ENCODE assay signal across 1 cellular context in the genomic region with DNA sequence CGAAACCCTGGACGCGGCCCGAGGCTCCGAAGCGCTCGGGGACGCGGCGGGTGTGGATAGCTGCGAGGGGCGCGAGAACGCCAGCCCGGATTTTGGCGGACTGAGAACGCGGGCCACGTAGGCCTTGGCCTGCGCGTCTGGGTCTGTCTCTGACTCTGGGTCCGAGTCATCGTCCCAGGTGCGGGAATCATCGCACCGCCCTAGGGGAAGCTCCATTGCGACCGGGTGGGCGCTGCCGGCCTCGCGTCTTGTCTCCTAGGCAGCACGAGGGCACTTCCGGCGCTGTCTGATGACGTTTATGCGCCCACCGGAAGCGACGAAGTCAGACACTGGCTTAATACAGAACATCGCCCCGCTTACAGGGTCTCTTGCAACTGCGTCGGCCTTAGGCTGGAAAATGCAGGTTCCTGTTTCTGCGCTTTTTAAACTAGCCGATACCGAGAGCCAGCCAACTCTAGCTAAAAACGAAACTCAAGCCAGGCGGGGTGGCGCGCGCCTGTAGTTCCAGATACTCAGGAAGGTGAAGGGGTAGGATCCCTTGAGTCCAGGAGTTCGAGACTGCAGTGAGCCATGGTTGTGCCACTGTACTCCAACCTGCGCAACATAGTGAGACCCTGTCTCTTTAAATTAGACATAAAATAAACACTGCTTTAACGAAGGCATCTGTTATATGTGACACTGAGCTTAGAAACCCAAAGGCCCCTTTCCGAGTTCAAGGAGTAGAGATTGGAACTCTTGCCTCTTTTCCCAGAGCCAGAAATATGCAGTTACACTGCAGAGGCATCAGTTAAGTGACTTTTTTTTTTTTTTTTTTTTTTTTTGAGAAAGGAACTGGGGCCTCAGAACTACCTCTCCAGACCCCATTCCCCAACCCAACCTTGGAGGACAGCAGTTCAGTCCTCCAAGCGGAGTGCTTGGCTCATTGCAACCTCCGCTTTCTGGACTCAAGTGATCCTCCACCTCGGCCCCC.
A peak's percentile ranks its signal among the peaks of the same experiment; 100 is the strongest.
TF ChIP-seq lines count a peak whose summit lies in the region.

A gene (minus strand): TSS at position 266 of the 970 bp plus-strand sequence. CDS start 50 bp downstream, at position 216.

TF ChIP-seq in GM12878, 131 proteins besides CTCF, POLR2A, EP300 and RAD21 (continued from another document and continues in another):
- TF ChIP-seq, protein P1, sequence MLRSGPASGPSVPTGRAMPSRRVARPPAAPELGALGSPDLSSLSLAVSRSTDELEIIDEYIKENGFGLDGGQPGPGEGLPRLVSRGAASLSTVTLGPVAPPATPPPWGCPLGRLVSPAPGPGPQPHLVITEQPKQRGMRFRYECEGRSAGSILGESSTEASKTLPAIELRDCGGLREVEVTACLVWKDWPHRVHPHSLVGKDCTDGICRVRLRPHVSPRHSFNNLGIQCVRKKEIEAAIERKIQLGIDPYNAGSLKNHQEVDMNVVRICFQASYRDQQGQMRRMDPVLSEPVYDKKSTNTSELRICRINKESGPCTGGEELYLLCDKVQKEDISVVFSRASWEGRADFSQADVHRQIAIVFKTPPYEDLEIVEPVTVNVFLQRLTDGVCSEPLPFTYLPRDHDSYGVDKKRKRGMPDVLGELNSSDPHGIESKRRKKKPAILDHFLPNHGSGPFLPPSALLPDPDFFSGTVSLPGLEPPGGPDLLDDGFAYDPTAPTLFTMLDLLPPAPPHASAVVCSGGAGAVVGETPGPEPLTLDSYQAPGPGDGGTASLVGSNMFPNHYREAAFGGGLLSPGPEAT (IDR thresholded peaks at IDR 0.05; ENCODE audit: low read depth) = peak; percentile 95
- TF ChIP-seq, protein P2, sequence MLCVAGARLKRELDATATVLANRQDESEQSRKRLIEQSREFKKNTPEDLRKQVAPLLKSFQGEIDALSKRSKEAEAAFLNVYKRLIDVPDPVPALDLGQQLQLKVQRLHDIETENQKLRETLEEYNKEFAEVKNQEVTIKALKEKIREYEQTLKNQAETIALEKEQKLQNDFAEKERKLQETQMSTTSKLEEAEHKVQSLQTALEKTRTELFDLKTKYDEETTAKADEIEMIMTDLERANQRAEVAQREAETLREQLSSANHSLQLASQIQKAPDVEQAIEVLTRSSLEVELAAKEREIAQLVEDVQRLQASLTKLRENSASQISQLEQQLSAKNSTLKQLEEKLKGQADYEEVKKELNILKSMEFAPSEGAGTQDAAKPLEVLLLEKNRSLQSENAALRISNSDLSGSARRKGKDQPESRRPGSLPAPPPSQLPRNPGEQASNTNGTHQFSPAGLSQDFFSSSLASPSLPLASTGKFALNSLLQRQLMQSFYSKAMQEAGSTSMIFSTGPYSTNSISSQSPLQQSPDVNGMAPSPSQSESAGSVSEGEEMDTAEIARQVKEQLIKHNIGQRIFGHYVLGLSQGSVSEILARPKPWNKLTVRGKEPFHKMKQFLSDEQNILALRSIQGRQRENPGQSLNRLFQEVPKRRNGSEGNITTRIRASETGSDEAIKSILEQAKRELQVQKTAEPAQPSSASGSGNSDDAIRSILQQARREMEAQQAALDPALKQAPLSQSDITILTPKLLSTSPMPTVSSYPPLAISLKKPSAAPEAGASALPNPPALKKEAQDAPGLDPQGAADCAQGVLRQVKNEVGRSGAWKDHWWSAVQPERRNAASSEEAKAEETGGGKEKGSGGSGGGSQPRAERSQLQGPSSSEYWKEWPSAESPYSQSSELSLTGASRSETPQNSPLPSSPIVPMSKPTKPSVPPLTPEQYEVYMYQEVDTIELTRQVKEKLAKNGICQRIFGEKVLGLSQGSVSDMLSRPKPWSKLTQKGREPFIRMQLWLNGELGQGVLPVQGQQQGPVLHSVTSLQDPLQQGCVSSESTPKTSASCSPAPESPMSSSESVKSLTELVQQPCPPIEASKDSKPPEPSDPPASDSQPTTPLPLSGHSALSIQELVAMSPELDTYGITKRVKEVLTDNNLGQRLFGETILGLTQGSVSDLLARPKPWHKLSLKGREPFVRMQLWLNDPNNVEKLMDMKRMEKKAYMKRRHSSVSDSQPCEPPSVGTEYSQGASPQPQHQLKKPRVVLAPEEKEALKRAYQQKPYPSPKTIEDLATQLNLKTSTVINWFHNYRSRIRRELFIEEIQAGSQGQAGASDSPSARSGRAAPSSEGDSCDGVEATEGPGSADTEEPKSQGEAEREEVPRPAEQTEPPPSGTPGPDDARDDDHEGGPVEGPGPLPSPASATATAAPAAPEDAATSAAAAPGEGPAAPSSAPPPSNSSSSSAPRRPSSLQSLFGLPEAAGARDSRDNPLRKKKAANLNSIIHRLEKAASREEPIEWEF (IDR thresholded peaks at IDR 0.05; ENCODE audit: insufficient replicate concordance, low read depth, low read length) = no peak
- TF ChIP-seq HDGF (IDR thresholded peaks at IDR 0.05) (no peak), CHD4 (IDR thresholded peaks at IDR 0.05) (no peak), SUZ12 (IDR thresholded peaks at IDR 0.05; ENCODE audit: unreplicated experiment) (no peak), SRF (IDR thresholded peaks at IDR 0.05; ENCODE audit: low read depth in 2 of 2, low read length in 2 of 2) (peak; percentile 68 to 93), EGR1 (IDR thresholded peaks at IDR 0.05; ENCODE audit: borderline replicate concordance in 1 of 2, low read depth in 2 of 2, low read length in 2 of 2) (peak; percentile 8 to 67; a peak in 1 of 3 replicates), DPF2 (IDR thresholded peaks at IDR 0.05) (no peak), SMAD5 (IDR thresholded peaks at IDR 0.05; ENCODE audit: low read depth) (peak; percentile 63; the same call in 1 of the 2 replicates), BHLHE40 (IDR thresholded peaks at IDR 0.05; ENCODE audit: borderline replicate concordance in 1 of 2, low read depth in 2 of 2, low read length in 1 of 2) (peak in 1 of 2 experiments; percentile 30; a peak in 1 of 4 replicates), SREBF1 (IDR thresholded peaks at IDR 0.05; ENCODE audit: low read length) (peak; percentile 23; the same call in 1 of the 2 replicates), EZH2 (IDR thresholded peaks at IDR 0.05; ENCODE audit: borderline replicate concordance, control insufficient read depth, low read depth, low read length) (no peak), CBFB (IDR thresholded peaks at IDR 0.05; ENCODE audit: low read depth) (peak; percentile 69; the same call in 1 of the 2 replicates), ZSCAN29 (IDR thresholded peaks at IDR 0.05) (0 out of 2 replicates have a peak, but pooled peaks have one; percentile 7), RB1 (IDR thresholded peaks at IDR 0.05; ENCODE audit: borderline replicate concordance) (0 out of 2 replicates have a peak, but pooled peaks have one; percentile 39), BMI1 (IDR thresholded peaks at IDR 0.05; ENCODE audit: borderline replicate concordance) (peak; percentile 93), ZNF24 (IDR thresholded peaks at IDR 0.05) (no peak), NR2F1 (conservative IDR thresholded peaks at IDR 0.05) (no peak), CHD2 (IDR thresholded peaks at IDR 0.05; ENCODE audit: borderline replicate concordance, low read depth, low read length) (peak; percentile 70; the same call in 1 of the 2 replicates), JUND (IDR thresholded peaks at IDR 0.05; ENCODE audit: low read depth, low read length) (no peak), RFX5 (IDR thresholded peaks at IDR 0.05; ENCODE audit: low read depth, low read length) (no peak; the same call in 1 of the 2 replicates), YBX1 (IDR thresholded peaks at IDR 0.05) (no peak), NBN (IDR thresholded peaks at IDR 0.05) (peak; percentile 91), EED (IDR thresholded peaks at IDR 0.05; ENCODE audit: low read depth) (no peak)
- TF ChIP-seq, protein P3, sequence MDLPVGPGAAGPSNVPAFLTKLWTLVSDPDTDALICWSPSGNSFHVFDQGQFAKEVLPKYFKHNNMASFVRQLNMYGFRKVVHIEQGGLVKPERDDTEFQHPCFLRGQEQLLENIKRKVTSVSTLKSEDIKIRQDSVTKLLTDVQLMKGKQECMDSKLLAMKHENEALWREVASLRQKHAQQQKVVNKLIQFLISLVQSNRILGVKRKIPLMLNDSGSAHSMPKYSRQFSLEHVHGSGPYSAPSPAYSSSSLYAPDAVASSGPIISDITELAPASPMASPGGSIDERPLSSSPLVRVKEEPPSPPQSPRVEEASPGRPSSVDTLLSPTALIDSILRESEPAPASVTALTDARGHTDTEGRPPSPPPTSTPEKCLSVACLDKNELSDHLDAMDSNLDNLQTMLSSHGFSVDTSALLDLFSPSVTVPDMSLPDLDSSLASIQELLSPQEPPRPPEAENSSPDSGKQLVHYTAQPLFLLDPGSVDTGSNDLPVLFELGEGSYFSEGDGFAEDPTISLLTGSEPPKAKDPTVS (IDR thresholded peaks at IDR 0.05; ENCODE audit: low read depth, low read length) = no peak
- TF ChIP-seq, protein P4, sequence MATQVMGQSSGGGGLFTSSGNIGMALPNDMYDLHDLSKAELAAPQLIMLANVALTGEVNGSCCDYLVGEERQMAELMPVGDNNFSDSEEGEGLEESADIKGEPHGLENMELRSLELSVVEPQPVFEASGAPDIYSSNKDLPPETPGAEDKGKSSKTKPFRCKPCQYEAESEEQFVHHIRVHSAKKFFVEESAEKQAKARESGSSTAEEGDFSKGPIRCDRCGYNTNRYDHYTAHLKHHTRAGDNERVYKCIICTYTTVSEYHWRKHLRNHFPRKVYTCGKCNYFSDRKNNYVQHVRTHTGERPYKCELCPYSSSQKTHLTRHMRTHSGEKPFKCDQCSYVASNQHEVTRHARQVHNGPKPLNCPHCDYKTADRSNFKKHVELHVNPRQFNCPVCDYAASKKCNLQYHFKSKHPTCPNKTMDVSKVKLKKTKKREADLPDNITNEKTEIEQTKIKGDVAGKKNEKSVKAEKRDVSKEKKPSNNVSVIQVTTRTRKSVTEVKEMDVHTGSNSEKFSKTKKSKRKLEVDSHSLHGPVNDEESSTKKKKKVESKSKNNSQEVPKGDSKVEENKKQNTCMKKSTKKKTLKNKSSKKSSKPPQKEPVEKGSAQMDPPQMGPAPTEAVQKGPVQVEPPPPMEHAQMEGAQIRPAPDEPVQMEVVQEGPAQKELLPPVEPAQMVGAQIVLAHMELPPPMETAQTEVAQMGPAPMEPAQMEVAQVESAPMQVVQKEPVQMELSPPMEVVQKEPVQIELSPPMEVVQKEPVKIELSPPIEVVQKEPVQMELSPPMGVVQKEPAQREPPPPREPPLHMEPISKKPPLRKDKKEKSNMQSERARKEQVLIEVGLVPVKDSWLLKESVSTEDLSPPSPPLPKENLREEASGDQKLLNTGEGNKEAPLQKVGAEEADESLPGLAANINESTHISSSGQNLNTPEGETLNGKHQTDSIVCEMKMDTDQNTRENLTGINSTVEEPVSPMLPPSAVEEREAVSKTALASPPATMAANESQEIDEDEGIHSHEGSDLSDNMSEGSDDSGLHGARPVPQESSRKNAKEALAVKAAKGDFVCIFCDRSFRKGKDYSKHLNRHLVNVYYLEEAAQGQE (IDR thresholded peaks at IDR 0.05; ENCODE audit: low read depth, low read length) = no peak
- TF ChIP-seq, protein P5, sequence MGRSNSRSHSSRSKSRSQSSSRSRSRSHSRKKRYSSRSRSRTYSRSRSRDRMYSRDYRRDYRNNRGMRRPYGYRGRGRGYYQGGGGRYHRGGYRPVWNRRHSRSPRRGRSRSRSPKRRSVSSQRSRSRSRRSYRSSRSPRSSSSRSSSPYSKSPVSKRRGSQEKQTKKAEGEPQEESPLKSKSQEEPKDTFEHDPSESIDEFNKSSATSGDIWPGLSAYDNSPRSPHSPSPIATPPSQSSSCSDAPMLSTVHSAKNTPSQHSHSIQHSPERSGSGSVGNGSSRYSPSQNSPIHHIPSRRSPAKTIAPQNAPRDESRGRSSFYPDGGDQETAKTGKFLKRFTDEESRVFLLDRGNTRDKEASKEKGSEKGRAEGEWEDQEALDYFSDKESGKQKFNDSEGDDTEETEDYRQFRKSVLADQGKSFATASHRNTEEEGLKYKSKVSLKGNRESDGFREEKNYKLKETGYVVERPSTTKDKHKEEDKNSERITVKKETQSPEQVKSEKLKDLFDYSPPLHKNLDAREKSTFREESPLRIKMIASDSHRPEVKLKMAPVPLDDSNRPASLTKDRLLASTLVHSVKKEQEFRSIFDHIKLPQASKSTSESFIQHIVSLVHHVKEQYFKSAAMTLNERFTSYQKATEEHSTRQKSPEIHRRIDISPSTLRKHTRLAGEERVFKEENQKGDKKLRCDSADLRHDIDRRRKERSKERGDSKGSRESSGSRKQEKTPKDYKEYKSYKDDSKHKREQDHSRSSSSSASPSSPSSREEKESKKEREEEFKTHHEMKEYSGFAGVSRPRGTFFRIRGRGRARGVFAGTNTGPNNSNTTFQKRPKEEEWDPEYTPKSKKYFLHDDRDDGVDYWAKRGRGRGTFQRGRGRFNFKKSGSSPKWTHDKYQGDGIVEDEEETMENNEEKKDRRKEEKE (IDR thresholded peaks at IDR 0.05) = no peak
- TF ChIP-seq, protein P6, sequence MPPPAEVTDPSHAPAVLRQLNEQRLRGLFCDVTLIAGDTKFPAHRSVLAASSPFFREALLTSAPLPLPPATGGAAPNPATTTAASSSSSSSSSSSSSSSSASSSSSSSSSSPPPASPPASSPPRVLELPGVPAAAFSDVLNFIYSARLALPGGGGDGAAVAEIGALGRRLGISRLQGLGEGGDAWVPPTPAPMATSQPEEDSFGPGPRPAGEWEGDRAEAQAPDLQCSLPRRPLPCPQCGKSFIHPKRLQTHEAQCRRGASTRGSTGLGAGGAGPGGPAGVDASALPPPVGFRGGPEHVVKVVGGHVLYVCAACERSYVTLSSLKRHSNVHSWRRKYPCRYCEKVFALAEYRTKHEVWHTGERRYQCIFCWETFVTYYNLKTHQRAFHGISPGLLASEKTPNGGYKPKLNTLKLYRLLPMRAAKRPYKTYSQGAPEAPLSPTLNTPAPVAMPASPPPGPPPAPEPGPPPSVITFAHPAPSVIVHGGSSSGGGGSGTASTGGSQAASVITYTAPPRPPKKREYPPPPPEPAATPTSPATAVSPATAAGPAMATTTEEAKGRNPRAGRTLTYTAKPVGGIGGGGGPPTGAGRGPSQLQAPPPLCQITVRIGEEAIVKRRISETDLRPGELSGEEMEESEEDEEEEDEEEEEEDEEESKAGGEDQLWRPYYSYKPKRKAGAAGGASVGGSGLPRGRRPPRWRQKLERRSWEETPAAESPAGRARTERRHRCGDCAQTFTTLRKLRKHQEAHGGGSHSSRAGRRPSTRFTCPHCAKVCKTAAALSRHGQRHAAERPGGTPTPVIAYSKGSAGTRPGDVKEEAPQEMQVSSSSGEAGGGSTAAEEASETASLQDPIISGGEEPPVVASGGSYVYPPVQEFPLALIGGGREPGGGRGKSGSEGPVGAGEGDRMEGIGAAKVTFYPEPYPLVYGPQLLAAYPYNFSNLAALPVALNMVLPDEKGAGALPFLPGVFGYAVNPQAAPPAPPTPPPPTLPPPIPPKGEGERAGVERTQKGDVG (CRISPR knock-in tag; IDR thresholded peaks at IDR 0.05) = no peak
